1 cellular context compared by ENCODE assay signal in genomic region chr10:74825371-74826141, GRCh38.
TF ChIP-seq lines count a peak whose summit lies in the region.

No MANE protein-coding gene starts in this region.

TF ChIP-seq in HEK293, 187 proteins besides CTCF, POLR2A, EP300 and RAD21 (continued from another document and continues in another):
- TF ChIP-seq ZNF561 (tag by site-specific recombination; IDR thresholded peaks at IDR 0.05; ENCODE audit: borderline replicate concordance) (peak; percentile 86; the same call in 1 of the 2 replicates), ZBTB7A (tag by site-specific recombination; IDR thresholded peaks at IDR 0.05; ENCODE audit: low read depth) (peak; percentile 100), ZNF366 (tag by site-specific recombination; conservative IDR thresholded peaks at IDR 0.05) (no peak; the same call in 1 of the 2 replicates), KLF1 (tag by site-specific recombination; IDR thresholded peaks at IDR 0.05) (peak; percentile 85), RBAK (tag by site-specific recombination; IDR thresholded peaks at IDR 0.05) (no peak), ZNF843 (tag by site-specific recombination; IDR thresholded peaks at IDR 0.05) (peak; percentile 86), ZNF132 (tag by site-specific recombination; IDR thresholded peaks at IDR 0.05; ENCODE audit: borderline replicate concordance) (no peak), GLI4 (tag by site-specific recombination; IDR thresholded peaks at IDR 0.05) (peak; percentile 93), ZNF785 (tag by site-specific recombination; IDR thresholded peaks at IDR 0.05) (peak; percentile 88), ZNF121 (tag by site-specific recombination; IDR thresholded peaks at IDR 0.05) (no peak; the same call in 1 of the 2 replicates), ZNF596 (tag by site-specific recombination; IDR thresholded peaks at IDR 0.05) (peak; percentile 67), TCF7L2 (IDR thresholded peaks at IDR 0.05; ENCODE audit: borderline replicate concordance, low read depth, low read length) (no peak), ZNF48 (tag by site-specific recombination; IDR thresholded peaks at IDR 0.05) (no peak), IKZF3 (tag by site-specific recombination; IDR thresholded peaks at IDR 0.05) (peak; percentile 97), ZSCAN5A (tag by site-specific recombination; IDR thresholded peaks at IDR 0.05) (peak; percentile 89; the same call in 1 of the 2 replicates), OVOL3 (tag by site-specific recombination; IDR thresholded peaks at IDR 0.05) (0 out of 2 replicates have a peak, but pooled peaks have one; percentile 69), ZSCAN30 (tag by site-specific recombination; IDR thresholded peaks at IDR 0.05) (peak; percentile 99), ZNF76 (tag by site-specific recombination; IDR thresholded peaks at IDR 0.05; ENCODE audit: borderline replicate concordance, low read depth) (peak; percentile 59; the same call in 1 of the 2 replicates), ZNF521 (tag by site-specific recombination; IDR thresholded peaks at IDR 0.05) (no peak), ZNF202 (tag by site-specific recombination; IDR thresholded peaks at IDR 0.05; ENCODE audit: borderline replicate concordance) (no peak), GLIS2 (tag by site-specific recombination; IDR thresholded peaks at IDR 0.05) (peak; percentile 92), ZNF221 (tag by site-specific recombination; IDR thresholded peaks at IDR 0.05; ENCODE audit: borderline replicate concordance) (no peak; the same call in 1 of the 2 replicates), ZNF514 (tag by site-specific recombination; IDR thresholded peaks at IDR 0.05) (no peak), OSR2 (tag by site-specific recombination; IDR thresholded peaks at IDR 0.05) (no peak), ZBTB8A (tag by site-specific recombination; IDR thresholded peaks at IDR 0.05) (peak; percentile 96), ZXDB (tag by site-specific recombination; IDR thresholded peaks at IDR 0.05) (peak; percentile 86), ZBTB17 (tag by site-specific recombination; IDR thresholded peaks at IDR 0.05) (peak; percentile 97), KLF10 (tag by site-specific recombination; IDR thresholded peaks at IDR 0.05) (peak; percentile 84), ZNF394 (tag by site-specific recombination; IDR thresholded peaks at IDR 0.05; ENCODE audit: borderline replicate concordance) (peak; percentile 70; the same call in 1 of the 2 replicates), ZNF530 (tag by site-specific recombination; IDR thresholded peaks at IDR 0.05; ENCODE audit: low read depth) (no peak), HIC1 (tag by site-specific recombination; IDR thresholded peaks at IDR 0.05) (peak; percentile 80), ZNF645 (tag by site-specific recombination; IDR thresholded peaks at IDR 0.05) (no peak), SCRT1 (tag by site-specific recombination; IDR thresholded peaks at IDR 0.05; ENCODE audit: borderline replicate concordance) (no peak), ZNF639 (tag by site-specific recombination; IDR thresholded peaks at IDR 0.05) (peak; percentile 94), SP2 (tag by site-specific recombination; IDR thresholded peaks at IDR 0.05) (no peak), ZIC2 (tag by site-specific recombination; IDR thresholded peaks at IDR 0.05) (peak; percentile 68), ZNF701 (tag by site-specific recombination; IDR thresholded peaks at IDR 0.05) (no peak), KLF8 (tag by site-specific recombination; IDR thresholded peaks at IDR 0.05) (peak; percentile 99), GLIS1 (tag by site-specific recombination; IDR thresholded peaks at IDR 0.05) (peak; percentile 91), REPIN1 (tag by site-specific recombination; IDR thresholded peaks at IDR 0.05; ENCODE audit: low read depth) (peak; percentile 65; the same call in 1 of the 2 replicates), ZNF707 (tag by site-specific recombination; IDR thresholded peaks at IDR 0.05) (peak; percentile 40; the same call in 1 of the 2 replicates), ZNF426 (tag by site-specific recombination; IDR thresholded peaks at IDR 0.05) (no peak), ZFP37 (tag by site-specific recombination; IDR thresholded peaks at IDR 0.05) (peak; percentile 76; the same call in 1 of the 2 replicates)
- TF ChIP-seq, protein P1, sequence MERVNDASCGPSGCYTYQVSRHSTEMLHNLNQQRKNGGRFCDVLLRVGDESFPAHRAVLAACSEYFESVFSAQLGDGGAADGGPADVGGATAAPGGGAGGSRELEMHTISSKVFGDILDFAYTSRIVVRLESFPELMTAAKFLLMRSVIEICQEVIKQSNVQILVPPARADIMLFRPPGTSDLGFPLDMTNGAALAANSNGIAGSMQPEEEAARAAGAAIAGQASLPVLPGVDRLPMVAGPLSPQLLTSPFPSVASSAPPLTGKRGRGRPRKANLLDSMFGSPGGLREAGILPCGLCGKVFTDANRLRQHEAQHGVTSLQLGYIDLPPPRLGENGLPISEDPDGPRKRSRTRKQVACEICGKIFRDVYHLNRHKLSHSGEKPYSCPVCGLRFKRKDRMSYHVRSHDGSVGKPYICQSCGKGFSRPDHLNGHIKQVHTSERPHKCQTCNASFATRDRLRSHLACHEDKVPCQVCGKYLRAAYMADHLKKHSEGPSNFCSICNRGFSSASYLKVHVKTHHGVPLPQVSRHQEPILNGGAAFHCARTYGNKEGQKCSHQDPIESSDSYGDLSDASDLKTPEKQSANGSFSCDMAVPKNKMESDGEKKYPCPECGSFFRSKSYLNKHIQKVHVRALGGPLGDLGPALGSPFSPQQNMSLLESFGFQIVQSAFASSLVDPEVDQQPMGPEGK (tag by site-specific recombination; IDR thresholded peaks at IDR 0.05), result peak; percentile 100
- TF ChIP-seq, protein P2, sequence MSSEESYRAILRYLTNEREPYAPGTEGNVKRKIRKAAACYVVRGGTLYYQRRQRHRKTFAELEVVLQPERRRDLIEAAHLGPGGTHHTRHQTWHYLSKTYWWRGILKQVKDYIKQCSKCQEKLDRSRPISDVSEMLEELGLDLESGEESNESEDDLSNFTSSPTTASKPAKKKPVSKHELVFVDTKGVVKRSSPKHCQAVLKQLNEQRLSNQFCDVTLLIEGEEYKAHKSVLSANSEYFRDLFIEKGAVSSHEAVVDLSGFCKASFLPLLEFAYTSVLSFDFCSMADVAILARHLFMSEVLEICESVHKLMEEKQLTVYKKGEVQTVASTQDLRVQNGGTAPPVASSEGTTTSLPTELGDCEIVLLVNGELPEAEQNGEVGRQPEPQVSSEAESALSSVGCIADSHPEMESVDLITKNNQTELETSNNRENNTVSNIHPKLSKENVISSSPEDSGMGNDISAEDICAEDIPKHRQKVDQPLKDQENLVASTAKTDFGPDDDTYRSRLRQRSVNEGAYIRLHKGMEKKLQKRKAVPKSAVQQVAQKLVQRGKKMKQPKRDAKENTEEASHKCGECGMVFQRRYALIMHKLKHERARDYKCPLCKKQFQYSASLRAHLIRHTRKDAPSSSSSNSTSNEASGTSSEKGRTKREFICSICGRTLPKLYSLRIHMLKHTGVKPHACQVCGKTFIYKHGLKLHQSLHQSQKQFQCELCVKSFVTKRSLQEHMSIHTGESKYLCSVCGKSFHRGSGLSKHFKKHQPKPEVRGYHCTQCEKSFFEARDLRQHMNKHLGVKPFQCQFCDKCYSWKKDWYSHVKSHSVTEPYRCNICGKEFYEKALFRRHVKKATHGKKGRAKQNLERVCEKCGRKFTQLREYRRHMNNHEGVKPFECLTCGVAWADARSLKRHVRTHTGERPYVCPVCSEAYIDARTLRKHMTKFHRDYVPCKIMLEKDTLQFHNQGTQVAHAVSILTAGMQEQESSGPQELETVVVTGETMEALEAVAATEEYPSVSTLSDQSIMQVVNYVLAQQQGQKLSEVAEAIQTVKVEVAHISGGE (tag by site-specific recombination; conservative IDR thresholded peaks at IDR 0.05; ENCODE audit: low read depth), result peak; percentile 45; the same call in 1 of the 2 replicates
- TF ChIP-seq, protein P3, sequence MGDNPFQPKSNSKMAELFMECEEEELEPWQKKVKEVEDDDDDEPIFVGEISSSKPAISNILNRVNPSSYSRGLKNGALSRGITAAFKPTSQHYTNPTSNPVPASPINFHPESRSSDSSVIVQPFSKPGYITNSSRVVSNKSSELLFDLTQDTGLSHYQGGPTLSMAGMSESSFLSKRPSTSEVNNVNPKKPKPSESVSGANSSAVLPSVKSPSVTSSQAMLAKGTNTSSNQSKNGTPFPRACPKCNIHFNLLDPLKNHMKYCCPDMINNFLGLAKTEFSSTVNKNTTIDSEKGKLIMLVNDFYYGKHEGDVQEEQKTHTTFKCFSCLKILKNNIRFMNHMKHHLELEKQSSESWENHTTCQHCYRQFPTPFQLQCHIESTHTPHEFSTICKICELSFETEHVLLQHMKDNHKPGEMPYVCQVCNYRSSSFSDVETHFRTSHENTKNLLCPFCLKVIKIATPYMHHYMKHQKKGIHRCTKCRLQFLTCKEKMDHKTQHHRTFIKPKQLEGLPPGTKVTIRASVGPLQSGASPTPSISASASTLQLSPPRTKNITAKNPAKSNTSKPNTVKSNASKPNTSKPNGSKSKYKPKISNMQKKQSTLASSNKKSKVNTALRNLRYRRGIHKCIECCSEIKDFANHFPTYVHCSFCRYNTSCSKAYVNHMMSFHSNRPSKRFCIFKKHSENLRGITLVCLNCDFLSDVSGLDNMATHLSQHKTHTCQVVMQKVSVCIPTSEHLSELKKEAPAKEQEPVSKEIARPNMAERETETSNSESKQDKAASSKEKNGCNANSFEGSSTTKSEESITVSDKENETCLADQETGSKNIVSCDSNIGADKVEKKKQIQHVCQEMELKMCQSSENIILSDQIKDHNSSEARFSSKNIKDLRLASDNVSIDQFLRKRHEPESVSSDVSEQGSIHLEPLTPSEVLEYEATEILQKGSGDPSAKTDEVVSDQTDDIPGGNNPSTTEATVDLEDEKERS (tag by site-specific recombination; IDR thresholded peaks at IDR 0.05), result peak; percentile 87
- TF ChIP-seq, protein P4, sequence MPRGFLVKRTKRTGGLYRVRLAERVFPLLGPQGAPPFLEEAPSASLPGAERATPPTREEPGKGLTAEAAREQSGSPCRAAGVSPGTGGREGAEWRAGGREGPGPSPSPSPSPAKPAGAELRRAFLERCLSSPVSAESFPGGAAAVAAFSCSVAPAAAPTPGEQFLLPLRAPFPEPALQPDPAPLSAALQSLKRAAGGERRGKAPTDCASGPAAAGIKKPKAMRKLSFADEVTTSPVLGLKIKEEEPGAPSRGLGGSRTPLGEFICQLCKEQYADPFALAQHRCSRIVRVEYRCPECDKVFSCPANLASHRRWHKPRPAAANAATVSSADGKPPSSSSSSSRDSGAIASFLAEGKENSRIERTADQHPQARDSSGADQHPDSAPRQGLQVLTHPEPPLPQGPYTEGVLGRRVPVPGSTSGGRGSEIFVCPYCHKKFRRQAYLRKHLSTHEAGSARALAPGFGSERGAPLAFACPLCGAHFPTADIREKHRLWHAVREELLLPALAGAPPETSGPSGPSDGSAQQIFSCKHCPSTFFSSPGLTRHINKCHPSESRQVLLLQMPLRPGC (tag by site-specific recombination; IDR thresholded peaks at IDR 0.05), result peak; percentile 89; the same call in 1 of the 2 replicates
- TF ChIP-seq, protein P5, sequence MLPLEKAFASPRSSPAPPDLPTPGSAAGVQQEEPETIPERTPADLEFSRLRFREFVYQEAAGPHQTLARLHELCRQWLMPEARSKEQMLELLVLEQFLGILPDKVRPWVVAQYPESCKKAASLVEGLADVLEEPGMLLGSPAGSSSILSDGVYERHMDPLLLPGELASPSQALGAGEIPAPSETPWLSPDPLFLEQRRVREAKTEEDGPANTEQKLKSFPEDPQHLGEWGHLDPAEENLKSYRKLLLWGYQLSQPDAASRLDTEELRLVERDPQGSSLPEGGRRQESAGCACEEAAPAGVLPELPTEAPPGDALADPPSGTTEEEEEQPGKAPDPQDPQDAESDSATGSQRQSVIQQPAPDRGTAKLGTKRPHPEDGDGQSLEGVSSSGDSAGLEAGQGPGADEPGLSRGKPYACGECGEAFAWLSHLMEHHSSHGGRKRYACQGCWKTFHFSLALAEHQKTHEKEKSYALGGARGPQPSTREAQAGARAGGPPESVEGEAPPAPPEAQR (tag by site-specific recombination; IDR thresholded peaks at IDR 0.05), result 0 out of 2 replicates have a peak, but pooled peaks have one; percentile 65
